Comparison of ENCODE assay signal across 8 cellular contexts in genomic region chr1:26529655-26530539, GRCh38. TPM values are rescaled to one million over a fixed set of nuclear protein-coding genes. Genes with fewer than 3 reads are reported as not detected.
DNase-seq lines count a peak whose midpoint lies in the region; ATAC-seq and TF ChIP-seq lines count a peak whose summit lies in the region.

Gene RPS6KA1 (plus strand): TSS chr1:26529761. CDS start chr1:26529921, 160 bp downstream.

- H3K27ac ChIP-seq in DOHH2 (ENCODE audit: low read depth, low read length) (no peak within 1 kb of the TSS), IMR-90 (ENCODE audit: insufficient read depth, low read length) (no peak within 1 kb of the TSS; the same call in 1 of the 2 replicates), osteoblast (ENCODE audit: low read depth, low read length) (no peak within 1 kb of the TSS), upper lobe of right lung (peak within 1 kb of the TSS; percentile 82)

- H3K36me3 ChIP-seq in DOHH2 (ENCODE audit: control insufficient read depth, low read length), result no peaks in the 10 kb centered on the region; the same call in 1 of the 2 replicates
- no peaks in the 10 kb centered on the region for H3K36me3 ChIP-seq in IMR-90 (ENCODE audit: control insufficient read depth, insufficient read depth, low read length)
- H3K36me3 ChIP-seq in osteoblast (ENCODE audit: insufficient read depth, low read length), result no peaks in the 10 kb centered on the region
- no peaks in the 10 kb centered on the region for H3K36me3 ChIP-seq in upper lobe of right lung

- TF ChIP-seq CTCF in DOHH2 (IDR thresholded peaks at IDR 0.05; ENCODE audit: low read depth, low read length, poor library complexity, severe bottlenecking), result no peak
- TF ChIP-seq CTCF in IMR-90 (conservative IDR thresholded peaks at IDR 0.05; ENCODE audit: low read depth, low read length), result no peak
- TF ChIP-seq CTCF in osteoblast (IDR thresholded peaks at IDR 0.05; ENCODE audit: extremely low read depth, low read depth, low read length), result no peak
- TF ChIP-seq CTCF in upper lobe of right lung (IDR thresholded peaks at IDR 0.05), result no peak

- H2BK5ac ChIP-seq in IMR-90 (ENCODE audit: low read depth, low read length, poor library complexity, severe bottlenecking), result no peak within 1 kb of the TSS

- H3K23ac ChIP-seq in IMR-90 (ENCODE audit: low read depth, low read length), result 0 out of 2 replicates have a peak within 1 kb of the TSS, but pooled peaks have one; percentile 54

- no peaks in the 10 kb centered on the region for H4K20me1 ChIP-seq in DOHH2 (ENCODE audit: control insufficient read depth, insufficient read depth, low read depth, low read length)
- no peaks in the 10 kb centered on the region for H4K20me1 ChIP-seq in IMR-90 (ENCODE audit: insufficient read depth, low read length)
- H4K20me1 ChIP-seq in osteoblast (ENCODE audit: insufficient read depth, low read length), result no peaks in the 10 kb centered on the region

- H3K4me3 ChIP-seq in DOHH2 (ENCODE audit: low read length) (peak within 1 kb of the TSS; percentile 94), IMR-90 (ENCODE audit: insufficient read depth, low read depth, low read length) (peak within 1 kb of the TSS; percentile 68), osteoblast (ENCODE audit: insufficient read depth, low read length) (peak within 1 kb of the TSS; percentile 71), upper lobe of right lung (peak within 1 kb of the TSS; percentile 70)

- in situ Hi-C loops in IMR-90 (cut with MboI; ENCODE audit: low sequenced_read_pairs) (no loop called here), SK-MEL-5 (cut with HindIII; ENCODE audit: low pct_unique_long_range_greater_than_20kb, low sequenced_read_pairs) (no loop called here)

- no peaks in the 10 kb centered on the region for H3K9me2 ChIP-seq in DOHH2 (replicated peaks; ENCODE audit: control insufficient read depth, low read length)

- no peak within 1 kb of the TSS; the same call in 1 of the 2 replicates for H2AK5ac ChIP-seq in IMR-90 (ENCODE audit: low read depth, low read length)

- H3K9me3 Mint-ChIP-seq in activated naive CD4-positive, alpha-beta T cell treated with anti-CD3 and anti-CD28 coated beads, Interleukin-2, amount 50 U/mL, for 72 hours, result no peaks in the 10 kb centered on the region

- H3K36me3 Mint-ChIP-seq in activated naive CD4-positive, alpha-beta T cell treated with anti-CD3 and anti-CD28 coated beads, Interleukin-2, amount 50 U/mL, for 72 hours, result no peaks in the 10 kb centered on the region

- BruUV-seq in IMR-90 (replicated peaks; lab: Mats Ljungman, UMichigan), result no TSS peak

- peak within 1 kb of the TSS; percentile 10; the same call in 1 of the 2 replicates for H3K4ac ChIP-seq in IMR-90 (ENCODE audit: low read depth, low read length)

- no peak within 1 kb of the TSS for H2BK20ac ChIP-seq in IMR-90 (ENCODE audit: low read depth, low read length)

- no peak within 1 kb of the TSS for H2BK120ac ChIP-seq in IMR-90 (ENCODE audit: low read depth, low read length)

- peak within 1 kb of the TSS; percentile 92 for H2AFZ ChIP-seq in IMR-90 (replicated peaks; ENCODE audit: low read length, poor library complexity)
- peak within 1 kb of the TSS; percentile 87 for H2AFZ ChIP-seq in osteoblast (ENCODE audit: low read length)

- DNase-seq in IMR-90 (peak; percentile 11), SK-MEL-5 (ENCODE audit: low read depth, low spot score) (peak; percentile 51), Right ventricle myocardium inferior (ENCODE audit: missing footprints) (peak; percentile 85), osteoblast (ENCODE audit: insufficient read length, low spot score, missing footprints) (peak; percentile 98), upper lobe of right lung (peak; percentile 89)
- peak; percentile 73 to 76 for DNase-seq in activated naive CD4-positive, alpha-beta T cell treated with anti-CD3 and anti-CD28 coated beads, Interleukin-2, amount 50 U/mL, for 72 hours (ENCODE audit: low spot score in 2 of 2)

- peak within 1 kb of the TSS; percentile 80 to 90 for H3K27ac Mint-ChIP-seq in activated naive CD4-positive, alpha-beta T cell treated with anti-CD3 and anti-CD28 coated beads, Interleukin-2, amount 50 U/mL, for 72 hours

- ATAC-seq in GM21515 (IDR thresholded peaks at IDR 0.05; ENCODE audit: unreplicated experiment) (peak; percentile 73), IMR-90 (ENCODE audit: low read depth) (peak; percentile 96), Right ventricle myocardium inferior (peak; percentile 73), upper lobe of right lung (peak; percentile 77)
- ATAC-seq in activated naive CD4-positive, alpha-beta T cell treated with anti-CD3 and anti-CD28 coated beads, Interleukin-2, amount 50 U/mL, for 72 hours, result peak; percentile 88 to 93

- no peak for TF ChIP-seq RAD21 in IMR-90 (IDR thresholded peaks at IDR 0.05; ENCODE audit: low read length)

- WGBS in IMR-90 (ENCODE audit: extremely low coverage in 2 of 2, insufficient read length in 1 of 2), 2 experiments, result 6% methylated on average over 19 of the region's 90 CpGs; no CpG with 5 or more reads in 1 of the 2 experiments

- H3K4me2 ChIP-seq in DOHH2 (ENCODE audit: low read length) (peak within 1 kb of the TSS; percentile 89), IMR-90 (ENCODE audit: low read depth, low read length) (peak within 1 kb of the TSS; percentile 64), osteoblast (ENCODE audit: insufficient read depth, low read length) (peak within 1 kb of the TSS; percentile 84)

- H3K79me1 ChIP-seq in IMR-90 (ENCODE audit: low read depth in 1 of 2, low read length in 2 of 2), result 0 out of 4 replicates have a peak, but pooled peaks cover 0 to 6% of the 10 kb centered on the region in 2 experiments

- POLR2A ChIA-PET in IMR-90 (lab: Charles Lee; ENCODE audit: unreplicated experiment), result no interaction called here

- no peaks in the 10 kb centered on the region for H3F3A ChIP-seq in DOHH2 (ENCODE audit: control insufficient read depth, insufficient read depth)

- no peak for TF ChIP-seq POLR2A in IMR-90 (IDR thresholded peaks at IDR 0.05; ENCODE audit: low read depth, low read length)

- peak within 1 kb of the TSS; percentile 38 for H2AK9ac ChIP-seq in IMR-90 (replicated peaks; ENCODE audit: low read depth, low read length, poor library complexity)

- CTCF ChIA-PET in IMR-90 (lab: Yijun Ruan, JAX), result interaction anchor here (1.2 kb wide), 1 partner anchor 9 kb away, joined by 3 read pairs; no protein-coding TSS in a partner anchor

- no peak within 1 kb of the TSS for H4K91ac ChIP-seq in IMR-90 (ENCODE audit: insufficient read depth, low read depth, low read length)

- no peak within 1 kb of the TSS for H2BK15ac ChIP-seq in IMR-90 (ENCODE audit: low read depth, low read length)

- intact Hi-C loops in IMR-90 (cut with micrococcal nuclease), result no loop called here
- intact Hi-C loops in Right ventricle myocardium inferior (cut with DNase I), result no loop called here
- intact Hi-C loops in upper lobe of right lung (cut with DNase I), result no loop called here

- H4K8ac ChIP-seq in IMR-90 (ENCODE audit: low read depth in 2 of 2, low read length in 2 of 2), result peak within 1 kb of the TSS; percentile 77 to 84; a peak in 3 of 4 replicates

- H3K9me3 ChIP-seq in DOHH2 (ENCODE audit: control insufficient read depth, insufficient read depth, low read length) (no peaks in the 10 kb centered on the region), IMR-90 (ENCODE audit: control insufficient read depth, insufficient read depth, low read length) (no peaks in the 10 kb centered on the region), osteoblast (ENCODE audit: low read depth, low read length) (no peaks in the 10 kb centered on the region), upper lobe of right lung (no peaks in the 10 kb centered on the region)

- peak within 1 kb of the TSS; percentile 78; the same call in 1 of the 2 replicates for H3K14ac ChIP-seq in IMR-90 (replicated peaks; ENCODE audit: low read depth, low read length)

- dilution Hi-C loops in IMR-90 (cut with HindIII; ENCODE audit: low sequenced_read_pairs, unreplicated experiment), result no loop called here

- peaks cover 3% of the 10 kb centered on the region; the same call in 1 of the 2 replicates for H3K9me1 ChIP-seq in IMR-90 (ENCODE audit: insufficient read depth, low read length)

- H3K4me1 ChIP-seq in DOHH2 (ENCODE audit: control insufficient read depth, low read length) (peaks cover 49% of the 10 kb centered on the region), IMR-90 (ENCODE audit: control insufficient read depth, insufficient read depth, low read length) (peaks cover 4% of the 10 kb centered on the region; the same call in 1 of the 2 replicates), osteoblast (ENCODE audit: insufficient read depth, low read length) (peaks cover 11% of the 10 kb centered on the region), upper lobe of right lung (peaks cover 46% of the 10 kb centered on the region)

- 0 out of 2 replicates have a peak within 1 kb of the TSS, but pooled peaks have one; percentile 6 for H4K5ac ChIP-seq in IMR-90 (ENCODE audit: low read depth, low read length)

- H3K27me3 ChIP-seq in DOHH2 (ENCODE audit: control insufficient read depth, low read length), result peaks cover 4% of the 10 kb centered on the region; the same call in 1 of the 2 replicates
- peaks cover 2% of the 10 kb centered on the region for H3K27me3 ChIP-seq in IMR-90 (ENCODE audit: control insufficient read depth, insufficient read depth, low read length)
- no peaks in the 10 kb centered on the region for H3K27me3 ChIP-seq in osteoblast (ENCODE audit: insufficient read depth, low read length)
- no peaks in the 10 kb centered on the region for H3K27me3 ChIP-seq in upper lobe of right lung

- H3K56ac ChIP-seq in IMR-90 (ENCODE audit: extremely low read depth, insufficient read depth, low read length), result 0 out of 2 replicates have a peak within 1 kb of the TSS, but pooled peaks have one; percentile 26

- no peak within 1 kb of the TSS for H3K18ac ChIP-seq in IMR-90 (ENCODE audit: low read depth, low read length)

- H3K9ac ChIP-seq in IMR-90 (ENCODE audit: low read depth, low read length), result peak within 1 kb of the TSS; percentile 31; the same call in 1 of the 2 replicates

- H3K79me2 ChIP-seq in DOHH2 (ENCODE audit: control insufficient read depth, low read length), result peaks cover 16% of the 10 kb centered on the region
- H3K79me2 ChIP-seq in osteoblast (ENCODE audit: insufficient read depth, low read length), result no peaks in the 10 kb centered on the region

TF ChIP-seq in IMR-90, 13 proteins besides CTCF, POLR2A, EP300 and RAD21 (continues in another document):
- TF ChIP-seq MAZ (IDR thresholded peaks at IDR 0.05; ENCODE audit: borderline replicate concordance, low read depth, low read length) (no peak), MAFK (IDR thresholded peaks at IDR 0.05; ENCODE audit: low read depth, low read length) (no peak)

RNA-seq across cellular contexts. Expression of gene RPS6KA1, which starts in this region (rescaled TPM):
- 4.2 and 6.3 TPM in 2 replicates for total RNA-seq in IMR-90 (2012; rRNA removed)
- 3.6 and 3.8 TPM in 2 replicates for polyA plus RNA-seq in IMR-90 (2012; rRNA removed)
- 2.7 and 3.6 TPM in 2 replicates for polyA plus RNA-seq in IMR-90 (2012; cell fraction: cytosol; rRNA removed)
- polyA plus RNA-seq in IMR-90 (2012; cell fraction: nucleus; rRNA removed; ENCODE audit: low replicate concordance), result 3.0 and 4.7 TPM in 2 replicates
- 19.3 and 20.6 TPM in 2 replicates for total RNA-seq in SK-MEL-5 (2014; rRNA removed; shearing (Covaris generic))
- polyA plus RNA-seq in SK-MEL-5 (2015; cell fraction: cytosol; rRNA removed), result 19.4 and 36.7 TPM in 2 replicates
- 14.9 and 27.5 TPM in 2 replicates for polyA plus RNA-seq in SK-MEL-5 (2015; cell fraction: nucleus; rRNA removed)
- 100 to 1,000 TPM; 154 to 197 TPM for total RNA-seq in activated naive CD4-positive, alpha-beta T cell treated with anti-CD3 and anti-CD28 coated beads, Interleukin-2, amount 50 U/mL, for 72 hours
- 6.9 TPM for total RNA-seq in Right ventricle myocardium inferior
- 2.2 and 2.4 TPM in 2 replicates for total RNA-seq in osteoblast
- total RNA-seq in upper lobe of right lung, result 124 TPM

Comparison
In these comparisons a context has a peak if more than half of its experiments do, and no peak if none do; other contexts are left out.
1. DNase-seq: peak in every context shown above with its lines; median percentile 98 in osteoblast; 89 in upper lobe of right lung; 85 in Right ventricle myocardium inferior; 74 in activated naive CD4-positive, alpha-beta T cell treated with anti-CD3 and anti-CD28 coated beads, Interleukin-2, amount 50 U/mL, for 72 hours; 51 in SK-MEL-5; 11 in IMR-90.